Comparison of ENCODE assay signal across 10 cellular contexts in genomic region chr13:67048084-67048792, GRCh38.
DNase-seq lines count a peak whose midpoint lies in the region; ATAC-seq, FAIRE-seq and TF ChIP-seq lines count a peak whose summit lies in the region.
"Had no signal": no experiment of that assay in that cellular context is flagged by ENCODE, and none has a peak within 500 bp of the region (broad histone marks: within the 10 kb centered on the region; RNA-seq: fewer than 3 reads in every experiment).

No MANE protein-coding gene starts in this region.

- 9 to 11% methylated on average over 3 of the region's 3 CpGs for WGBS in pancreas, 2 donors

- no peaks in the 10 kb centered on the region for H3K36me3 ChIP-seq in pancreas

- intact Hi-C loops in pancreas (cut with DNase I), result no loop called here

- H3K4me1 ChIP-seq in pancreas, result peaks cover 0 to 9% (median 6%) of the 10 kb centered on the region in 3 donors

- peak overlapping the region; percentile 10 to 89 (median 78) for H3K27ac Mint-ChIP-seq in brain

- peak overlapping the region in 1 of 5 experiments; percentile 9 for H3K4me3 Mint-ChIP-seq in brain

- no peak overlapping the region for H3K4me3 ChIP-seq in pancreas

- H3K27me3 Mint-ChIP-seq in brain, result peaks cover 6% of the 10 kb centered on the region

- no peaks in the 10 kb centered on the region for H3K27me3 ChIP-seq in pancreas

- H3K4me1 Mint-ChIP-seq in brain, result peaks cover 29% of the 10 kb centered on the region

- no peaks in the 10 kb centered on the region for H3K9me3 ChIP-seq in pancreas

- no peaks in the 10 kb centered on the region for H3K9me3 Mint-ChIP-seq in brain

- no peaks in the 10 kb centered on the region for H3K36me3 Mint-ChIP-seq in brain

- no peak for FAIRE-seq in pancreas (lab: Jason Lieb, UNC)

- H3K27ac ChIP-seq in pancreas, result peak overlapping the region in 2 of 4 donors; percentile 47 to 70
- H3K27ac ChIP-seq: 22Rv1, VCaP had no signal

- DNase-seq in DMS 273 (lab: John Stamatoyannopoulos, UW; ENCODE audit: unreplicated experiment) (peak; percentile 7), DMS 273 treated with DMSO at 0.1 percent for 48 hours (lab: John Stamatoyannopoulos, UW) (no peak), pancreas (peak in 4 of 6 donors; percentile 11 to 33 (median 14)), SKM-1 treated with dmso at 0.1 percent for 144 hours (lab: John Stamatoyannopoulos, UW; ENCODE audit: unreplicated experiment) (no peak), GM19238 (ENCODE audit: insufficient read length, low spot score) (no peak)
- no peak for DNase-seq in activated CD4-positive, CD25-positive, alpha-beta regulatory T cell (lab: John Stamatoyannopoulos, UW)

- ATAC-seq in HG03108 (IDR thresholded peaks at IDR 0.05; ENCODE audit: unreplicated experiment) (peak; percentile 87), pancreas (peak; percentile 78 to 96 (median 92))

- TF ChIP-seq CTCF in brain (conservative IDR thresholded peaks at IDR 0.05), result peak in 1 of 2 experiments; percentile 2
- no peak for TF ChIP-seq CTCF in pancreas (IDR thresholded peaks at IDR 0.05)

Comparison
In these comparisons a context has a peak if more than half of its experiments do, and no peak if none do; other contexts are left out.
1. DNase-seq: peak in DMS 273 (single experiment) and pancreas (4 of 6); none in DMS 273 treated with DMSO at 0.1 percent for 48 hours (single experiment), activated CD4-positive, CD25-positive, alpha-beta regulatory T cell (0 of 4), SKM-1 treated with dmso at 0.1 percent for 144 hours (single experiment) and GM19238 (single experiment).